8 cellular contexts compared by ENCODE assay signal in genomic region chr14:24215495-24216344, GRCh38. TPM values are rescaled to one million over a fixed set of nuclear protein-coding genes. Genes with fewer than 3 reads are reported as not detected.
A peak's percentile ranks its signal among the peaks of the same experiment; 100 is the strongest.
DNase-seq lines count a peak whose midpoint lies in the region; ATAC-seq and TF ChIP-seq lines count a peak whose summit lies in the region.

Gene MDP1, minus strand, starts transcription at chr14:24216066. Its CDS starts 111 bp downstream, at chr14:24215955.

- peak within 1 kb of the TSS; percentile 86 to 99 (median 95) for H3K27ac ChIP-seq in esophagus squamous epithelium
- peak within 1 kb of the TSS; percentile 91 for H3K27ac ChIP-seq in naive thymus-derived CD4-positive, alpha-beta T cell (ENCODE audit: low read depth, low read length)

- peak in 3 of 4 donors; percentile 47 to 77 (median 63) for TF ChIP-seq POLR2A in esophagus squamous epithelium (IDR thresholded peaks at IDR 0.05)

- peak within 1 kb of the TSS; percentile 95 for H3K4me3 ChIP-seq in Jurkat, Clone E6-1 (ENCODE audit: low read length)
- H3K4me3 ChIP-seq in esophagus squamous epithelium: peak within 1 kb of the TSS; percentile 53 to 85 (median 79)
- peak within 1 kb of the TSS; percentile 95 for H3K4me3 ChIP-seq in naive thymus-derived CD4-positive, alpha-beta T cell (ENCODE audit: low read length)

- H3K9me3 Mint-ChIP-seq in activated T-cell treated with anti-CD3 and anti-CD28 coated beads, Interleukin-2, amount 50 U/mL, for 4 hours: no peaks in the 10 kb centered on the region
- no peaks in the 10 kb centered on the region for H3K9me3 Mint-ChIP-seq in naive thymus-derived CD4-positive, alpha-beta T cell
- H3K9me3 Mint-ChIP-seq in stimulated activated naive B cell treated with anti-CD40 and anti-IgM and Interleukin-4, amounts not matched to agents 10 μg/mL and 1 μg/mL and 100 μg/mL, for 72 hours: no peaks in the 10 kb centered on the region

- peaks cover 0 to 29% (median 0%) of the 10 kb centered on the region in 3 donors for H3K36me3 ChIP-seq in esophagus squamous epithelium
- peaks cover 0 to 9% (median 0%) of the 10 kb centered on the region in 3 experiments for H3K36me3 ChIP-seq in naive thymus-derived CD4-positive, alpha-beta T cell (ENCODE audit: control insufficient read depth in 2 of 3, insufficient read depth in 3 of 3, low read length in 3 of 3)

- no peaks in the 10 kb centered on the region for H3K27me3 ChIP-seq in esophagus squamous epithelium
- H3K27me3 ChIP-seq in naive thymus-derived CD4-positive, alpha-beta T cell (ENCODE audit: control insufficient read depth in 2 of 2, insufficient read depth in 2 of 2, low read length in 2 of 2): no peaks in the 10 kb centered on the region

- intact Hi-C loops in esophagus squamous epithelium (cut with DNase I): no loop called here
- intact Hi-C loops in naive thymus-derived CD4-positive, alpha-beta T cell (cut with micrococcal nuclease): loop anchor here (1.0 to 10.0 kb wide), 13 partner anchors 10 to 911 kb away; partner anchors contain the start of genes GMPR2 (in 2 of the 2), NEDD8 (in 2 of the 2), RABGGTA (in 2 of the 2) and TINF2 (in 2 of the 2)

- H3K27me3 Mint-ChIP-seq in activated T-cell treated with anti-CD3 and anti-CD28 coated beads, Interleukin-2, amount 50 U/mL, for 4 hours (ENCODE audit: low read depth): no peaks in the 10 kb centered on the region
- H3K27me3 Mint-ChIP-seq in naive thymus-derived CD4-positive, alpha-beta T cell: peaks cover 0 to 2% (median 0%) of the 10 kb centered on the region in 5 donors
- H3K27me3 Mint-ChIP-seq in stimulated activated naive B cell treated with anti-CD40 and anti-IgM and Interleukin-4, amounts not matched to agents 10 μg/mL and 1 μg/mL and 100 μg/mL, for 72 hours: no peaks in the 10 kb centered on the region

- DNase-seq in DMS79 (lab: John Stamatoyannopoulos, UW) (peak; percentile 91), esophagus squamous epithelium (lab: John Stamatoyannopoulos, UW) (peak; percentile 57)
- peak; percentile 94 for DNase-seq in Jurkat, Clone E6-1 (ENCODE audit: low read depth, low spot score)
- DNase-seq in activated T-cell treated with anti-CD3 and anti-CD28 coated beads, Interleukin-2, amount 50 U/mL, for 4 hours: peak; percentile 79
- DNase-seq in naive thymus-derived CD4-positive, alpha-beta T cell: peak; percentile 75 to 89 (median 84)
- DNase-seq in stimulated activated naive B cell treated with anti-CD40 and anti-IgM and Interleukin-4, amounts not matched to agents 10 μg/mL and 1 μg/mL and 100 μg/mL, for 72 hours: peak; percentile 81

- H3K36me3 Mint-ChIP-seq in activated T-cell treated with anti-CD3 and anti-CD28 coated beads, Interleukin-2, amount 50 U/mL, for 4 hours (ENCODE audit: insufficient read depth): peaks cover 15% of the 10 kb centered on the region
- H3K36me3 Mint-ChIP-seq in naive thymus-derived CD4-positive, alpha-beta T cell: peaks cover 5 to 27% (median 8%) of the 10 kb centered on the region in 5 donors
- peaks cover 25 to 38% of the 10 kb centered on the region in 2 donors for H3K36me3 Mint-ChIP-seq in stimulated activated naive B cell treated with anti-CD40 and anti-IgM and Interleukin-4, amounts not matched to agents 10 μg/mL and 1 μg/mL and 100 μg/mL, for 72 hours

- H3K9me3 ChIP-seq in esophagus squamous epithelium: no peaks in the 10 kb centered on the region
- H3K9me3 ChIP-seq in naive thymus-derived CD4-positive, alpha-beta T cell (ENCODE audit: control insufficient read depth in 2 of 3, low read length in 3 of 3): no peaks in the 10 kb centered on the region

- CTCF ChIA-PET in naive thymus-derived CD4-positive, alpha-beta T cell (lab: Charles Lee): interaction anchor here (0.6 to 1.7 kb wide), 9 partner anchors 18 to 118 kb away, joined by 3 to 14 read pairs (median 3); partner anchors contain the start of genes RABGGTA, TINF2 and TM9SF1

- peak; percentile 41 to 71 (median 56) for TF ChIP-seq CTCF in esophagus squamous epithelium (IDR thresholded peaks at IDR 0.05)

- POLR2A ChIA-PET in naive thymus-derived CD4-positive, alpha-beta T cell (lab: Charles Lee): interaction anchor here (0.7 to 8.0 kb wide), 27 partner anchors 8 to 220 kb away, joined by 3 to 117 read pairs (median 4); partner anchors contain the start of genes DCAF11, DHRS1, EMC9 and GMPR2

- H3K4me1 ChIP-seq in esophagus squamous epithelium: peaks cover 0 to 47% (median 19%) of the 10 kb centered on the region in 3 donors
- peaks cover 31 to 36% of the 10 kb centered on the region in 2 donors for H3K4me1 ChIP-seq in naive thymus-derived CD4-positive, alpha-beta T cell (ENCODE audit: control insufficient read depth in 2 of 2, insufficient read depth in 2 of 2, low read length in 2 of 2)

- H3K4me1 Mint-ChIP-seq in activated T-cell treated with anti-CD3 and anti-CD28 coated beads, Interleukin-2, amount 50 U/mL, for 4 hours (ENCODE audit: low read depth): peaks cover 47% of the 10 kb centered on the region
- H3K4me1 Mint-ChIP-seq in naive thymus-derived CD4-positive, alpha-beta T cell: peaks cover 29 to 62% (median 54%) of the 10 kb centered on the region in 7 donors
- peaks cover 33 to 60% of the 10 kb centered on the region in 2 donors for H3K4me1 Mint-ChIP-seq in stimulated activated naive B cell treated with anti-CD40 and anti-IgM and Interleukin-4, amounts not matched to agents 10 μg/mL and 1 μg/mL and 100 μg/mL, for 72 hours

- H3K27ac Mint-ChIP-seq in naive thymus-derived CD4-positive, alpha-beta T cell: peak within 1 kb of the TSS; percentile 80 to 99 (median 96)
- peak within 1 kb of the TSS; percentile 98 for H3K27ac Mint-ChIP-seq in stimulated activated naive B cell treated with anti-CD40 and anti-IgM and Interleukin-4, amounts not matched to agents 10 μg/mL and 1 μg/mL and 100 μg/mL, for 72 hours

- peak within 1 kb of the TSS; percentile 90 for H3K4me3 Mint-ChIP-seq in activated T-cell treated with anti-CD3 and anti-CD28 coated beads, Interleukin-2, amount 50 U/mL, for 4 hours
- H3K4me3 Mint-ChIP-seq in naive thymus-derived CD4-positive, alpha-beta T cell: peak within 1 kb of the TSS; percentile 89 to 97 (median 95)
- H3K4me3 Mint-ChIP-seq in stimulated activated naive B cell treated with anti-CD40 and anti-IgM and Interleukin-4, amounts not matched to agents 10 μg/mL and 1 μg/mL and 100 μg/mL, for 72 hours: peak within 1 kb of the TSS; percentile 92 to 95

- 0% methylated on average over 13 to 16 of the region's 40 CpGs for WGBS in esophagus squamous epithelium, 2 donors

- ATAC-seq in GM21619 (IDR thresholded peaks at IDR 0.05; ENCODE audit: unreplicated experiment): peak; percentile 60
- ATAC-seq in activated T-cell treated with anti-CD3 and anti-CD28 coated beads, Interleukin-2, amount 50 U/mL, for 4 hours: peak; percentile 73 to 76
- peak; percentile 85 for ATAC-seq in naive thymus-derived CD4-positive, alpha-beta T cell
- peak; percentile 76 to 77 for ATAC-seq in stimulated activated naive B cell treated with anti-CD40 and anti-IgM and Interleukin-4, amounts not matched to agents 10 μg/mL and 1 μg/mL and 100 μg/mL, for 72 hours (replicated peaks)

TF ChIP-seq in PFSK-1, 5 proteins besides CTCF, POLR2A, EP300 and RAD21:
- TF ChIP-seq SIN3A (IDR thresholded peaks at IDR 0.05; ENCODE audit: borderline replicate concordance, insufficient read depth, low read length) (no peak), TAF1 (IDR thresholded peaks at IDR 0.05; ENCODE audit: borderline replicate concordance, insufficient read depth, low read length) (peak; percentile 51; the same call in 1 of the 2 replicates), REST (IDR thresholded peaks at IDR 0.05; ENCODE audit: insufficient read depth in 1 of 2, low read depth in 2 of 2, low read length in 2 of 2) (no peak), FOXP2 (optimal IDR thresholded peaks at IDR 0.05; ENCODE audit: borderline replicate concordance, extremely low read depth, extremely low read length, insufficient read depth) (peak; percentile 78), POLR2AphosphoS5 (IDR thresholded peaks at IDR 0.05; ENCODE audit: low read depth, low read length) (peak; percentile 71)
TF ChIP-seq in PFSK-1: peak in this region for 3.

RNA-seq across cellular contexts. Expression of gene MDP1, which starts in this region (rescaled TPM):
- polyA plus RNA-seq in Jurkat, Clone E6-1 (2012; ENCODE audit: insufficient read depth, insufficient read length): 45.3 TPM
- polyA plus RNA-seq in PFSK-1 (2012; ENCODE audit: insufficient read length, low read depth): 9.6 TPM
- total RNA-seq in activated T-cell treated with anti-CD3 and anti-CD28 coated beads, Interleukin-2, amount 50 U/mL, for 4 hours: 10 to 100 TPM; 16.3 to 19.5 (median 18.4) TPM
- 10 to 100 TPM in 2 of 4 donors, 1 to 10 TPM in 2; 1.4 to 12.4 (median 8.6) TPM for total RNA-seq in esophagus squamous epithelium
- 10 to 100 TPM in 3 of 5 experiments, 1 to 10 TPM in 2; 5.5 to 18.5 (median 14.2) TPM for total RNA-seq in naive thymus-derived CD4-positive, alpha-beta T cell
- polyA plus RNA-seq in naive thymus-derived CD4-positive, alpha-beta T cell: 10 to 100 TPM; 33.1 to 36.4 TPM

Comparison
In these comparisons a context has a peak if more than half of its experiments do, and no peak if none do; other contexts are left out.
1. Peak in every context shown above with its lines: DNase-seq, ATAC-seq, H3K4me3 ChIP-seq and H3K27ac ChIP-seq.